In genomic region chr9:95102572-95102971, GRCh38 we compare ENCODE assay signal across 19 cellular contexts.
DNase-seq lines count a peak whose midpoint lies in the region; ATAC-seq and TF ChIP-seq lines count a peak whose summit lies in the region.
"Had no signal": no experiment of that assay in that cellular context is flagged by ENCODE, and none has a peak within 500 bp of the region (broad histone marks: within the 10 kb centered on the region; RNA-seq: fewer than 3 reads in every experiment).

No MANE protein-coding gene starts in this region.

- H3K9me3 ChIP-seq in heart right ventricle: no peaks in the 10 kb centered on the region
- H3K9me3 ChIP-seq in right atrium auricular region: no peaks in the 10 kb centered on the region
- no peaks in the 10 kb centered on the region for H3K9me3 ChIP-seq in prostate gland
- H3K9me3 ChIP-seq in vagina: no peaks in the 10 kb centered on the region
- H3K9me3 ChIP-seq: A549, SJSA1 had no signal

- H3K27me3 ChIP-seq in heart right ventricle (no peaks in the 10 kb centered on the region), right atrium auricular region (no peaks in the 10 kb centered on the region), prostate gland (replicated peaks; ENCODE audit: insufficient read depth) (no peaks in the 10 kb centered on the region), vagina (no peaks in the 10 kb centered on the region)
- H3K27me3 ChIP-seq: cardiac muscle cell, SJSA1 had no signal

- no peak for ATAC-seq in heart right ventricle
- no peak for ATAC-seq in left ventricle myocardium superior
- ATAC-seq in GM18498 (IDR thresholded peaks at IDR 0.05; ENCODE audit: unreplicated experiment): no peak

- TF ChIP-seq POLR2A in prostate gland (IDR thresholded peaks at IDR 0.05): no peak
- TF ChIP-seq POLR2A in vagina (IDR thresholded peaks at IDR 0.05): no peak

- no peak for DNase-seq in heart right ventricle
- DNase-seq in left ventricle myocardium superior: no peak
- DNase-seq in right atrium auricular region (ENCODE audit: low spot score): no peak
- no peak for DNase-seq in prostate gland (ENCODE audit: low spot score)
- no peak for DNase-seq in vagina (ENCODE audit: extremely low spot score in 2 of 2)
- no peak for DNase-seq in amniotic stem cell (lab: John Stamatoyannopoulos, UW)
- no peak for DNase-seq in KG1 (lab: John Stamatoyannopoulos, UW)
- DNase-seq: activated naive CD8-positive, alpha-beta T cell treated with anti-CD3 and anti-CD28 coated beads for 36 hours; Kasumi-1; NCI-H1092 treated with DMSO at 0.1 percent for 48 hours; NCI-H526 treated with DMSO at 0.1 percent for 48 hours; OCI-M1; stimulated activated CD8-positive, alpha-beta memory T cell treated with anti-CD3 and anti-CD28 coated beads, Interleukin-4, amount 100 ng/mL, for 48 hours; T-helper 2 cell had no signal

- H3K4me1 ChIP-seq in heart right ventricle (peaks cover 20 to 93% (median 73%) of the 10 kb centered on the region in 9 donors), right atrium auricular region (peaks cover 0 to 87% of the 10 kb centered on the region in 2 donors), prostate gland (replicated peaks) (peaks cover 7% of the 10 kb centered on the region), vagina (peaks cover 80% of the 10 kb centered on the region)

- H3K27ac ChIP-seq in heart right ventricle: peak overlapping the region in 8 of 10 donors; percentile 18 to 62 (median 26)
- peak overlapping the region; percentile 32 to 47 for H3K27ac ChIP-seq in right atrium auricular region
- H3K27ac ChIP-seq in prostate gland: peak overlapping the region; percentile 73 to 77
- peak overlapping the region; percentile 70 for H3K27ac ChIP-seq in vagina
- H3K27ac ChIP-seq: C4-2B, SJSA1 had no signal

- H3K36me3 ChIP-seq in heart right ventricle (peaks cover 0 to 72% (median 13%) of the 10 kb centered on the region in 9 donors), right atrium auricular region (peaks cover 43% of the 10 kb centered on the region), prostate gland (no peaks in the 10 kb centered on the region), vagina (peaks cover 0 to 3% of the 10 kb centered on the region in 2 donors)

- intact Hi-C loops in heart right ventricle (cut with DNase I): no loop called here
- intact Hi-C loops in left ventricle myocardium superior (cut with micrococcal nuclease): no loop called here
- intact Hi-C loops in prostate gland (cut with DNase I): no loop called here
- intact Hi-C loops in vagina (cut with DNase I): no loop called here

- 79 to 80% methylated on average over 18 of the region's 18 CpGs for WGBS in heart right ventricle, 2 donors
- WGBS in prostate gland: 39% methylated on average over 18 of the region's 18 CpGs

- H3K4me3 ChIP-seq in heart right ventricle: no peak overlapping the region
- H3K4me3 ChIP-seq in right atrium auricular region: no peak overlapping the region
- H3K4me3 ChIP-seq in prostate gland: no peak overlapping the region
- H3K4me3 ChIP-seq in vagina: no peak overlapping the region
- H3K4me3 ChIP-seq: A549, cardiac muscle cell, SJSA1 had no signal

- TF ChIP-seq CTCF in heart right ventricle (IDR thresholded peaks at IDR 0.05): no peak
- TF ChIP-seq CTCF in right atrium auricular region (IDR thresholded peaks at IDR 0.05): no peak
- no peak for TF ChIP-seq CTCF in prostate gland (IDR thresholded peaks at IDR 0.05)
- TF ChIP-seq CTCF in vagina (IDR thresholded peaks at IDR 0.05): no peak
